In the genomic region with DNA sequence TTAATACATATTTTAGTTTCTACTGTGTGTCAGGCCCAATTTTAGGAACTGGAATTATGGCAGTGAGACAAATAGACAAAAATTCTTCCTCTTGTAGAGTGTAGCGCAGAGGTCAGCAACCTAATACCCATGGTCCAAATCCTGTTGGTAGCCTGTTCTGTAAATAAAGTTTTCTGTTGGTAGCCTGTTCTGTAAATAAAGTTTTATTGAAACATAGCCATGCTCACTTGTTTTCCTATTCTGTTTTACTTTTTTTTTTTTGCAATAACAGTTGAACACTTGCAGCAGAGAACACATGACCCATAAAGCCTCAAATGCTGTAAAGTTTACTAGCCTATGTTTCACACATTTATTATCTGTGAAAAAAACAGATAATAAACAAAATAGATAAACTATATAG, we compare ENCODE assay signal across 24 cellular contexts.
DNase-seq lines count a peak whose midpoint lies in the region; ATAC-seq and TF ChIP-seq lines count a peak whose summit lies in the region.
"Had no signal": no experiment of that assay in that cellular context is flagged by ENCODE, and none has a peak within 500 bp of the region (broad histone marks: within the 10 kb centered on the region; RNA-seq: fewer than 3 reads in every experiment).

No MANE protein-coding gene starts in this region.

- intact Hi-C loops in mucosa of descending colon (cut with DNase I, micrococcal nuclease) (no loop called here), Right ventricle myocardium superior (cut with DNase I) (no loop called here)

- no peak overlapping the region for H2AFZ ChIP-seq in Karpas-422 (ENCODE audit: low read length)
- H2AFZ ChIP-seq in neural progenitor cell (replicated peaks), result no peak overlapping the region

- peaks cover 0 to 22% (median 17%) of the 10 kb centered on the region in 4 donors for H3K4me1 Mint-ChIP-seq in CD4-positive, CD25-positive, alpha-beta regulatory T cell
- H3K4me1 Mint-ChIP-seq in central memory CD8-positive, alpha-beta T cell, result peaks cover 20% of the 10 kb centered on the region
- no peaks in the 10 kb centered on the region for H3K4me1 Mint-ChIP-seq in neural progenitor cell
- H3K4me1 Mint-ChIP-seq: CD14-positive monocyte had no signal

- peak overlapping the region in 2 of 3 donors; percentile 30 to 32 for H3K27ac Mint-ChIP-seq in CD4-positive, CD25-positive, alpha-beta regulatory T cell
- H3K27ac Mint-ChIP-seq in central memory CD8-positive, alpha-beta T cell (ENCODE audit: low read depth), result peak overlapping the region; percentile 5
- H3K27ac Mint-ChIP-seq in neural progenitor cell, result peak overlapping the region; percentile 22

- H3K4me1 ChIP-seq in CD4-positive, CD25-positive, alpha-beta regulatory T cell (ENCODE audit: control insufficient read depth, insufficient read depth, low read length, poor library complexity, severe bottlenecking), result no peaks in the 10 kb centered on the region
- H3K4me1 ChIP-seq in Karpas-422 (ENCODE audit: low read length) (peaks cover 33% of the 10 kb centered on the region), neural progenitor cell (no peaks in the 10 kb centered on the region), mucosa of descending colon (ENCODE audit: low read depth) (no peaks in the 10 kb centered on the region)
- H3K4me1 ChIP-seq: SJCRH30 had no signal

- H3K27ac ChIP-seq in CD4-positive, CD25-positive, alpha-beta regulatory T cell (ENCODE audit: insufficient read depth, low read length, poor library complexity, severe bottlenecking), result no peak overlapping the region
- H3K27ac ChIP-seq in Karpas-422 (ENCODE audit: low read length), result peak overlapping the region; percentile 99; the same call in 1 of the 2 replicates
- no peak overlapping the region for H3K27ac ChIP-seq in neural progenitor cell
- H3K27ac ChIP-seq: HL-60, SJCRH30 had no signal

- H3K4me2 ChIP-seq in Karpas-422 (ENCODE audit: low read depth, low read length, poor library complexity, severe bottlenecking) (no peak overlapping the region), neural progenitor cell (no peak overlapping the region)

- no peak overlapping the region for H3K4me3 Mint-ChIP-seq in CD4-positive, CD25-positive, alpha-beta regulatory T cell
- H3K4me3 Mint-ChIP-seq in central memory CD8-positive, alpha-beta T cell, result no peak overlapping the region
- H3K4me3 Mint-ChIP-seq in neural progenitor cell, result no peak overlapping the region
- H3K4me3 Mint-ChIP-seq: B cell, CD14-positive monocyte had no signal

- H4K20me1 ChIP-seq in Karpas-422 (ENCODE audit: insufficient read depth, low read depth, low read length) (no peaks in the 10 kb centered on the region), neural progenitor cell (ENCODE audit: low read depth) (no peaks in the 10 kb centered on the region)

- no peaks in the 10 kb centered on the region for H3K9me3 Mint-ChIP-seq in CD4-positive, CD25-positive, alpha-beta regulatory T cell
- no peaks in the 10 kb centered on the region for H3K9me3 Mint-ChIP-seq in central memory CD8-positive, alpha-beta T cell
- H3K9me3 Mint-ChIP-seq in neural progenitor cell, result no peaks in the 10 kb centered on the region
- H3K9me3 Mint-ChIP-seq: CD14-positive monocyte had no signal

- H3K27me3 ChIP-seq in CD4-positive, CD25-positive, alpha-beta regulatory T cell (ENCODE audit: control insufficient read depth, insufficient read depth, low read length), result no peaks in the 10 kb centered on the region
- H3K27me3 ChIP-seq in Karpas-422 (ENCODE audit: low read length) (no peaks in the 10 kb centered on the region), neural progenitor cell (no peaks in the 10 kb centered on the region)
- H3K27me3 ChIP-seq: MG63, SJCRH30 had no signal

- H3K4me3 ChIP-seq in CD4-positive, CD25-positive, alpha-beta regulatory T cell (ENCODE audit: low read depth, low read length), result no peak overlapping the region
- H3K4me3 ChIP-seq in Karpas-422 (ENCODE audit: low read length), result no peak overlapping the region
- H3K4me3 ChIP-seq in neural progenitor cell, result no peak overlapping the region
- no peak overlapping the region for H3K4me3 ChIP-seq in mucosa of descending colon
- H3K4me3 ChIP-seq: MG63, SJCRH30 had no signal

- peaks cover 91% of the 10 kb centered on the region for H3K36me3 ChIP-seq in CD4-positive, CD25-positive, alpha-beta regulatory T cell (ENCODE audit: control insufficient read depth, insufficient read depth, low read length)
- H3K36me3 ChIP-seq in Karpas-422 (ENCODE audit: insufficient read depth, low read length) (peaks cover 84% of the 10 kb centered on the region), neural progenitor cell (peaks cover 33% of the 10 kb centered on the region), mucosa of descending colon (ENCODE audit: low read depth) (no peaks in the 10 kb centered on the region)

- H3F3A ChIP-seq in neural progenitor cell (ENCODE audit: low read depth), result peaks cover 12% of the 10 kb centered on the region

- H3K79me2 ChIP-seq in Karpas-422 (ENCODE audit: low read length) (peaks cover 91% of the 10 kb centered on the region), neural progenitor cell (ENCODE audit: low read depth) (peaks cover 22% of the 10 kb centered on the region)

- H3K9me3 ChIP-seq in CD4-positive, CD25-positive, alpha-beta regulatory T cell (ENCODE audit: control insufficient read depth in 2 of 2, low read length in 2 of 2), result no peaks in the 10 kb centered on the region
- H3K9me3 ChIP-seq in Karpas-422 (ENCODE audit: low read length) (no peaks in the 10 kb centered on the region), neural progenitor cell (ENCODE audit: low read depth) (no peaks in the 10 kb centered on the region), mucosa of descending colon (no peaks in the 10 kb centered on the region)
- H3K9me3 ChIP-seq: MG63, SJCRH30 had no signal

- no peak for ATAC-seq in CD4-positive, CD25-positive, alpha-beta regulatory T cell (ENCODE audit: low read depth in 2 of 2)
- ATAC-seq in central memory CD8-positive, alpha-beta T cell (replicated peaks; ENCODE audit: extremely low read depth, poor library complexity, severe bottlenecking), result no peak
- ATAC-seq in mucosa of descending colon, result no peak
- no peak for ATAC-seq in Right ventricle myocardium superior (ENCODE audit: poor library complexity)
- ATAC-seq: HCT116, PC-3, SK-N-SH treated with all-trans-retinoic acid at 6 μM for 48 hours had no signal

- no peak overlapping the region for H3K9ac ChIP-seq in Karpas-422 (ENCODE audit: low read length)
- H3K9ac ChIP-seq in neural progenitor cell, result no peak overlapping the region

- H3K9me2 ChIP-seq in Karpas-422 (replicated peaks; ENCODE audit: insufficient read depth, low read length), result no peaks in the 10 kb centered on the region

- no peaks in the 10 kb centered on the region for H3K27me3 Mint-ChIP-seq in CD4-positive, CD25-positive, alpha-beta regulatory T cell
- H3K27me3 Mint-ChIP-seq in central memory CD8-positive, alpha-beta T cell, result no peaks in the 10 kb centered on the region
- no peaks in the 10 kb centered on the region for H3K27me3 Mint-ChIP-seq in neural progenitor cell (ENCODE audit: insufficient read depth, low read depth)
- H3K27me3 Mint-ChIP-seq: B cell had no signal

- TF ChIP-seq CTCF in neural progenitor cell (IDR thresholded peaks at IDR 0.05) (no peak), mucosa of descending colon (IDR thresholded peaks at IDR 0.05) (no peak)

- H3K36me3 Mint-ChIP-seq in CD4-positive, CD25-positive, alpha-beta regulatory T cell, result peaks cover 58% of the 10 kb centered on the region
- H3K36me3 Mint-ChIP-seq in central memory CD8-positive, alpha-beta T cell (ENCODE audit: insufficient read depth), result peaks cover 70% of the 10 kb centered on the region
- H3K36me3 Mint-ChIP-seq in neural progenitor cell, result peaks cover 43% of the 10 kb centered on the region

- no peak for DNase-seq in CD4-positive, CD25-positive, alpha-beta regulatory T cell
- no peak for DNase-seq in Karpas-422
- DNase-seq in central memory CD8-positive, alpha-beta T cell (ENCODE audit: low spot score in 2 of 2), result no peak
- DNase-seq in neural progenitor cell (ENCODE audit: low spot score), result no peak
- no peak for DNase-seq in stimulated activated naive CD4-positive, alpha-beta T cell (lab: John Stamatoyannopoulos, UW)
- DNase-seq in mucosa of descending colon, result no peak
- DNase-seq in COLO829 (ENCODE audit: low spot score), result no peak
- DNase-seq in Right ventricle myocardium superior, result no peak
- DNase-seq: COR-L47; MG63; NCI-H1105 treated with DMSO at 0.1 percent for 48 hours; NCI-H146; NCI-H1930; NCI-H446; NCI-H524 treated with DMSO at 0.1 percent for 48 hours; NCI-H774; NK-92 treated with Interleukin-12 subunit alpha and Interleukin-12 subunit beta, amount 100 ng/mL, for 24 hours; PC-3; SJCRH30 had no signal
